ENCODE assay signal across 21 cellular contexts in the genomic region with DNA sequence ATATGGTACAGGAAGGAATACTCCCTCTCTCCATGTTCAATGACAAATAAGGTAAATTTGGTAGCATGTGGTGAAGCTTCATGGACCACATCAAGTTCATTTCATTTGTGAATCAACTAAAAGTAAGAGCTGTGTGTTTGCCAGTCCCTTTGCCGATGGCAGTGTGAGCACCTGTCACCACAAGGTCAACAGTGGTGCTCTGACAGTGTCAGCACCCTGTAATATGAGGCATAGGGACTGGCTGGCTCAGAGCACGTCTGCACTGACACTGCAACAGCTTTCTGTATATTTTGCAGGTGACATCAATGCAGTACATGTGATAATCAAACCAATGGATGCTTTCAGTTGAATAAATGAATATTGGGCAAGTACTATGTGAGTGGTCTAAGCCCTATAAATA.
"Had no signal": no experiment of that assay in that cellular context is flagged by ENCODE, and none has a peak within 500 bp of the region (broad histone marks: within the 10 kb centered on the region; RNA-seq: fewer than 3 reads in every experiment).

No MANE protein-coding gene starts in this region.

- H3K36me3 ChIP-seq: ascending aorta, neutrophil, sigmoid colon, thoracic aorta, upper lobe of left lung had no signal

- ATAC-seq: natural killer cell treated with Interleukin-12 subunit alpha and Interleukin-12 subunit beta and Interleukin-15 and Interleukin-18, amount 100 ng/mL, for 72 hours; stimulated activated effector memory CD8-positive, alpha-beta T cell treated with anti-CD3 and anti-CD28 coated beads, Interleukin-12 subunit alpha, Interleukin-12 subunit beta, amount 100 ng/mL, for 72 hours had no signal

- H3K79me2 ChIP-seq: parathyroid adenoma had no signal

- H3K27me3 ChIP-seq: ascending aorta, neutrophil, sigmoid colon, upper lobe of left lung had no signal

- H3K4me3 ChIP-seq: ascending aorta, lung, sigmoid colon, thoracic aorta, upper lobe of left lung had no signal

- DNase-seq: activated CD4-positive, alpha-beta T cell treated with anti-CD3 and anti-CD28 coated beads for 1 hour; activated CD8-positive, alpha-beta memory T cell treated with anti-CD3 and anti-CD28 coated beads for 24 hours; activated CD8-positive, alpha-beta memory T cell treated with anti-CD3 and anti-CD28 coated beads, Interleukin-2, amount 50 U/mL, for 48 hours; activated effector memory CD4-positive, alpha-beta T cell treated with Interleukin-2 at 50 U/mL for 16 hours; activated naive CD4-positive, alpha-beta T cell treated with anti-CD3 and anti-CD28 coated beads, Interleukin-2, amount 10 ng/mL, durations not matched to agents 7 days and 5 days; activated T-cell treated with anti-CD3 and anti-CD28 coated beads, Interleukin-2, amount 50 U/mL, for 48 hours; cerebellar nuclear complex; cortex of kidney; hypothalamus; sigmoid colon; stimulated activated CD4-positive, alpha-beta T cell treated with anti-CD3 and anti-CD28 coated beads, Interleukin-4, amount 100 ng/mL, for 24 hours; upper lobe of left lung had no signal

- H3K4me1 ChIP-seq: ascending aorta, parathyroid adenoma, sigmoid colon, upper lobe of left lung had no signal

- H3K4me3 Mint-ChIP-seq: activated naive CD4-positive, alpha-beta T cell treated with anti-CD3 and anti-CD28 coated beads, Interleukin-2, amount 10 ng/mL, durations not matched to agents 7 days and 5 days; natural killer cell treated with Interleukin-12 subunit alpha and Interleukin-12 subunit beta and Interleukin-15 and Interleukin-18, amount 100 ng/mL, for 72 hours; stimulated activated effector memory CD8-positive, alpha-beta T cell treated with anti-CD3 and anti-CD28 coated beads, Interleukin-12 subunit alpha, Interleukin-12 subunit beta, amount 100 ng/mL, for 72 hours had no signal

- H3K4me1 Mint-ChIP-seq: activated naive CD4-positive, alpha-beta T cell treated with anti-CD3 and anti-CD28 coated beads, Interleukin-2, amount 10 ng/mL, durations not matched to agents 7 days and 5 days; stimulated activated effector memory CD8-positive, alpha-beta T cell treated with anti-CD3 and anti-CD28 coated beads, Interleukin-12 subunit alpha, Interleukin-12 subunit beta, amount 100 ng/mL, for 72 hours had no signal

- H2AFZ ChIP-seq: parathyroid adenoma had no signal

- H3K36me3 Mint-ChIP-seq: activated naive CD4-positive, alpha-beta T cell treated with anti-CD3 and anti-CD28 coated beads, Interleukin-2, amount 10 ng/mL, durations not matched to agents 7 days and 5 days; natural killer cell treated with Interleukin-12 subunit alpha and Interleukin-12 subunit beta and Interleukin-15 and Interleukin-18, amount 100 ng/mL, for 72 hours; stimulated activated effector memory CD8-positive, alpha-beta T cell treated with anti-CD3 and anti-CD28 coated beads, Interleukin-12 subunit alpha, Interleukin-12 subunit beta, amount 100 ng/mL, for 72 hours had no signal

- H3K27ac Mint-ChIP-seq: activated naive CD4-positive, alpha-beta T cell treated with anti-CD3 and anti-CD28 coated beads, Interleukin-2, amount 10 ng/mL, durations not matched to agents 7 days and 5 days; natural killer cell treated with Interleukin-12 subunit alpha and Interleukin-12 subunit beta and Interleukin-15 and Interleukin-18, amount 100 ng/mL, for 72 hours; stimulated activated effector memory CD8-positive, alpha-beta T cell treated with anti-CD3 and anti-CD28 coated beads, Interleukin-12 subunit alpha, Interleukin-12 subunit beta, amount 100 ng/mL, for 72 hours had no signal

- H3K9me3 ChIP-seq: ascending aorta, neutrophil, sigmoid colon, thoracic aorta, upper lobe of left lung had no signal

- FAIRE-seq: frontal cortex, keratinocyte had no signal

- H3K9ac ChIP-seq: parathyroid adenoma had no signal

- H3K27ac ChIP-seq: ascending aorta, neutrophil, parathyroid adenoma, sigmoid colon, thoracic aorta, upper lobe of left lung had no signal

- H3K27me3 Mint-ChIP-seq: activated naive CD4-positive, alpha-beta T cell treated with anti-CD3 and anti-CD28 coated beads, Interleukin-2, amount 10 ng/mL, durations not matched to agents 7 days and 5 days; natural killer cell treated with Interleukin-12 subunit alpha and Interleukin-12 subunit beta and Interleukin-15 and Interleukin-18, amount 100 ng/mL, for 72 hours had no signal
